Comparison of ENCODE assay signal across 1 cellular context in genomic region chr19:52189745-52190678, GRCh38.
A peak's percentile ranks its signal among the peaks of the same experiment; 100 is the strongest.
TF ChIP-seq lines count a peak whose summit lies in the region.

Gene PPP2R1A, plus strand, starts transcription at chr19:52190052. Its CDS starts 45 bp downstream, at chr19:52190097.

TF ChIP-seq in GM12878, 131 proteins besides CTCF, POLR2A, EP300 and RAD21 (continued from another document and continues in another):
- peak; percentile 70 for TF ChIP-seq IRF3 (IDR thresholded peaks at IDR 0.05)
- no peak for TF ChIP-seq HDAC2 (IDR thresholded peaks at IDR 0.05)
- no peak for TF ChIP-seq SREBF1 (IDR thresholded peaks at IDR 0.05; ENCODE audit: low read length)
- no peak for TF ChIP-seq IRF4 (IDR thresholded peaks at IDR 0.05; ENCODE audit: low read depth, low read length)
- TF ChIP-seq RBBP5 (conservative IDR thresholded peaks at IDR 0.05): no peak
- TF ChIP-seq CEBPZ (IDR thresholded peaks at IDR 0.05; ENCODE audit: low read depth, low read length): peak; percentile 74
- TF ChIP-seq USF2 (IDR thresholded peaks at IDR 0.05; ENCODE audit: borderline replicate concordance, low read depth, low read length): no peak
- TF ChIP-seq KDM1A (IDR thresholded peaks at IDR 0.05; ENCODE audit: borderline replicate concordance): no peak
- TF ChIP-seq SREBF2 (IDR thresholded peaks at IDR 0.05; ENCODE audit: low read length): peak; percentile 85
- no peak for TF ChIP-seq MYB (IDR thresholded peaks at IDR 0.05; ENCODE audit: borderline replicate concordance, low read depth, low read length)
- TF ChIP-seq MAX (IDR thresholded peaks at IDR 0.05; ENCODE audit: low read depth, low read length): no peak
- TF ChIP-seq ATF2 (IDR thresholded peaks at IDR 0.05; ENCODE audit: low read length): no peak
- TF ChIP-seq ZNF274 (IDR thresholded peaks at IDR 0.05; ENCODE audit: insufficient read depth, insufficient read length): no peak
- TF ChIP-seq ZNF24 (IDR thresholded peaks at IDR 0.05): no peak
- no peak for TF ChIP-seq YBX1 (IDR thresholded peaks at IDR 0.05)
- no peak for TF ChIP-seq ETV6 (conservative IDR thresholded peaks at IDR 0.05 in 1 of 2, IDR thresholded peaks at IDR 0.05 in 1 of 2; ENCODE audit: borderline replicate concordance in 1 of 2, low read depth in 1 of 2)
- no peak for TF ChIP-seq TARDBP (IDR thresholded peaks at IDR 0.05; ENCODE audit: borderline replicate concordance)
- peak; percentile 47 to 55; a peak in 3 of 4 replicates for TF ChIP-seq IKZF2 (IDR thresholded peaks at IDR 0.05)
- TF ChIP-seq RELA (IDR thresholded peaks at IDR 0.05; ENCODE audit: borderline replicate concordance, partially characterized antibody): peak; percentile 62
- TF ChIP-seq ZBTB40 (IDR thresholded peaks at IDR 0.05; ENCODE audit: borderline replicate concordance): peak; percentile 93
- no peak for TF ChIP-seq MYC (IDR thresholded peaks at IDR 0.05; ENCODE audit: insufficient read depth, insufficient read length, insufficient replicate concordance, low read length, severe bottlenecking)
- TF ChIP-seq CBFB (IDR thresholded peaks at IDR 0.05; ENCODE audit: low read depth): peak; percentile 89; the same call in 1 of the 2 replicates
- TF ChIP-seq ZZZ3 (IDR thresholded peaks at IDR 0.05; ENCODE audit: control insufficient read depth, insufficient read length, low read depth): no peak
- 0 out of 2 replicates have a peak, but pooled peaks have one; percentile 23 for TF ChIP-seq ZNF592 (IDR thresholded peaks at IDR 0.05)
- no peak for TF ChIP-seq CBX3 (IDR thresholded peaks at IDR 0.05; ENCODE audit: borderline replicate concordance, low read depth)
- TF ChIP-seq EGR1 (IDR thresholded peaks at IDR 0.05; ENCODE audit: borderline replicate concordance in 1 of 2, low read depth in 2 of 2, low read length in 2 of 2): peak in 1 of 2 experiments; percentile 45; a peak in 1 of 3 replicates
- TF ChIP-seq RUNX3 (IDR thresholded peaks at IDR 0.05; ENCODE audit: low read length): no peak; the same call in none of the 2 replicates
- TF ChIP-seq NR2C1 (IDR thresholded peaks at IDR 0.05): no peak; the same call in 1 of the 2 replicates
- no peak for TF ChIP-seq ZBTB4 (CRISPR knock-in tag; IDR thresholded peaks at IDR 0.05)
- no peak for TF ChIP-seq ESRRA (IDR thresholded peaks at IDR 0.05; ENCODE audit: low read length)
- no peak for TF ChIP-seq NRF1 (conservative IDR thresholded peaks at IDR 0.05; ENCODE audit: low read depth, low read length)
- no peak for TF ChIP-seq BCL11A (IDR thresholded peaks at IDR 0.05; ENCODE audit: low read depth, low read length)
- TF ChIP-seq BHLHE40 (IDR thresholded peaks at IDR 0.05; ENCODE audit: borderline replicate concordance in 1 of 2, low read depth in 2 of 2, low read length in 1 of 2): peak in 1 of 2 experiments; percentile 42; a peak in 1 of 4 replicates
- 0 out of 2 replicates have a peak, but pooled peaks have one; percentile 23 for TF ChIP-seq PAX5 (IDR thresholded peaks at IDR 0.05; ENCODE audit: borderline replicate concordance, low read depth, low read length)
- no peak for TF ChIP-seq KAT2A (conservative IDR thresholded peaks at IDR 0.05; ENCODE audit: control insufficient read depth, low read depth, low read length)
- TF ChIP-seq NFIC (IDR thresholded peaks at IDR 0.05; ENCODE audit: low read depth, low read length): no peak
- peak; percentile 35; the same call in 1 of the 2 replicates for TF ChIP-seq SPI1 (IDR thresholded peaks at IDR 0.05; ENCODE audit: borderline replicate concordance, insufficient read depth, low read depth, low read length)
- TF ChIP-seq PML (IDR thresholded peaks at IDR 0.05; ENCODE audit: low read length): no peak
- no peak for TF ChIP-seq CBX5 (IDR thresholded peaks at IDR 0.05; ENCODE audit: low read depth)
- TF ChIP-seq SMAD1 (IDR thresholded peaks at IDR 0.05; ENCODE audit: low read depth, partially characterized antibody): peak; percentile 59
- no peak for TF ChIP-seq ASH2L (IDR thresholded peaks at IDR 0.05; ENCODE audit: borderline replicate concordance, low read depth)
- TF ChIP-seq CHD2 (IDR thresholded peaks at IDR 0.05; ENCODE audit: borderline replicate concordance, low read depth, low read length): peak; percentile 88; the same call in 1 of the 2 replicates
- TF ChIP-seq RCOR1 (conservative IDR thresholded peaks at IDR 0.05; ENCODE audit: low read depth, low read length): no peak
- no peak for TF ChIP-seq ZNF217 (IDR thresholded peaks at IDR 0.05)
- TF ChIP-seq FOS (IDR thresholded peaks at IDR 0.05; ENCODE audit: borderline replicate concordance, extremely low read depth, insufficient read length): peak; percentile 60
